1 cellular context compared by ENCODE assay signal in genomic region chr14:56666716-56667115, GRCh38.
TF ChIP-seq lines count a peak whose summit lies in the region.

No MANE protein-coding gene starts in this region.

TF ChIP-seq in WTC11, 78 proteins besides CTCF, POLR2A, EP300 and RAD21 (continued from another document):
- TF ChIP-seq CDX4 (CRISPR knock-in tag; IDR thresholded peaks at IDR 0.05; ENCODE audit: borderline replicate concordance) (no peak), FOXP4 (CRISPR knock-in tag; IDR thresholded peaks at IDR 0.05) (no peak), ELF4 (CRISPR knock-in tag; IDR thresholded peaks at IDR 0.05; ENCODE audit: low read depth) (no peak), ARID4B (CRISPR knock-in tag; IDR thresholded peaks at IDR 0.05; ENCODE audit: borderline replicate concordance) (no peak), ESRRA (CRISPR knock-in tag; IDR thresholded peaks at IDR 0.05; ENCODE audit: borderline replicate concordance) (no peak), MXD4 (CRISPR knock-in tag; IDR thresholded peaks at IDR 0.05; ENCODE audit: borderline replicate concordance) (no peak), TCF7 (CRISPR knock-in tag; IDR thresholded peaks at IDR 0.05; ENCODE audit: low read depth) (no peak)
